In genomic region chr22:30265851-30266444, GRCh38 we compare ENCODE assay signal across 8 cellular contexts. TPM values are rescaled to one million over a fixed set of nuclear protein-coding genes. Genes with fewer than 3 reads are reported as not detected.
DNase-seq lines count a peak whose midpoint lies in the region; ATAC-seq, FAIRE-seq and TF ChIP-seq lines count a peak whose summit lies in the region.

No MANE protein-coding gene starts in this region.

- no peak for TF ChIP-seq POLR2A in esophagus muscularis mucosa (IDR thresholded peaks at IDR 0.05; ENCODE audit: low read depth)
- TF ChIP-seq POLR2A in ovary (IDR thresholded peaks at IDR 0.05): no peak

- H3K9me3 ChIP-seq in esophagus muscularis mucosa: no peaks in the 10 kb centered on the region
- H3K9me3 ChIP-seq in ovary: no peaks in the 10 kb centered on the region

- intact Hi-C loops in esophagus muscularis mucosa (cut with DNase I): loop anchor here (10.0 kb wide), 1 partner anchor 219 kb away; no protein-coding TSS in a partner anchor
- intact Hi-C loops in ovary (cut with DNase I): loop anchor here in 3 of 4 donors (2.0 to 10.0 kb wide), 3 partner anchors 116 to 221 kb away; no protein-coding TSS in a partner anchor

- FAIRE-seq in HTR-8/SVneo (lab: Jason Lieb, UNC): no peak

- DNase-seq in activated CD4-positive, alpha-beta T cell treated with anti-CD3 and anti-CD28 coated beads, Interleukin-2, amount 50 U/mL, for 4 hours: peak; percentile 78 to 84
- DNase-seq in esophagus muscularis mucosa (ENCODE audit: extremely low spot score): no peak
- peak; percentile 73 to 76 for DNase-seq in stimulated activated CD4-positive, alpha-beta T cell treated with anti-CD3 and anti-CD28 coated beads, Interleukin-2, amount 100 ng/mL, for 48 hours
- no peak for DNase-seq in ovary
- DNase-seq in A172 (ENCODE audit: low spot score): no peak
- no peak for DNase-seq in HTR-8/SVneo (ENCODE audit: insufficient read length, low spot score)

- peaks cover 0 to 4% (median 0%) of the 10 kb centered on the region in 4 donors for H3K27me3 ChIP-seq in esophagus muscularis mucosa
- no peaks in the 10 kb centered on the region for H3K27me3 ChIP-seq in ovary

- no peaks in the 10 kb centered on the region for H3K36me3 ChIP-seq in esophagus muscularis mucosa
- H3K36me3 ChIP-seq in ovary: no peaks in the 10 kb centered on the region

- ATAC-seq in GM19395 (IDR thresholded peaks at IDR 0.05; ENCODE audit: unreplicated experiment) (peak; percentile 70), HG03558 (IDR thresholded peaks at IDR 0.05; ENCODE audit: extremely low read depth, unreplicated experiment) (peak; percentile 48)

- H3K4me3 ChIP-seq in esophagus muscularis mucosa: peak overlapping the region; percentile 28 to 49 (median 31)
- no peak overlapping the region for H3K4me3 ChIP-seq in ovary

- TF ChIP-seq EP300 in esophagus muscularis mucosa (IDR thresholded peaks at IDR 0.05) (no peak), ovary (IDR thresholded peaks at IDR 0.05) (no peak)

- TF ChIP-seq CTCF in esophagus muscularis mucosa (IDR thresholded peaks at IDR 0.05) (no peak), ovary (IDR thresholded peaks at IDR 0.05) (no peak)

- WGBS in esophagus muscularis mucosa: 68% methylated on average over 2 of the region's 24 CpGs
- whole genome bisulfite sequencing in ovary, 3 donors: 70 to 76% (median 75%) methylated on average over 24 of the region's 24 CpGs

- H3K27ac ChIP-seq in esophagus muscularis mucosa (replicated peaks in 1 of 4): peak overlapping the region; percentile 39 to 66 (median 53)
- H3K27ac ChIP-seq in ovary: no peak overlapping the region

- H3K4me1 ChIP-seq in esophagus muscularis mucosa: peaks cover 5 to 14% (median 12%) of the 10 kb centered on the region in 4 donors
- no peaks in the 10 kb centered on the region for H3K4me1 ChIP-seq in ovary (ENCODE audit: insufficient read depth)

RNA-seq across cellular contexts. Expression of gene OSM, which starts 0.7 kb away (rescaled TPM):
- 1 to 10 TPM in 1 of 4 donors, under 1 TPM in 1, not detected in 2; 0.57 to 8.3 TPM for total RNA-seq in esophagus muscularis mucosa
- 1 to 10 TPM in 4 of 7 donors, under 1 TPM in 2, not detected in 1; 0.73 to 4.5 (median 1.2) TPM for total RNA-seq in ovary
- under 1 TPM in 1 of 2 donors, not detected in 1; 0.46 TPM for polyA plus RNA-seq in ovary
- total RNA-seq in A172 (2014; rRNA removed; shearing (Covaris generic)): not detected in 2 replicates

RNA-seq across cellular contexts. Expression of gene LIF, which starts 19.4 kb away (rescaled TPM):
- total RNA-seq in esophagus muscularis mucosa (1 to 10 TPM in 2 of 4 donors, under 1 TPM in 2; 0.19 to 4.8 (median 1.6) TPM), ovary (1 to 10 TPM in 5 of 7 donors, under 1 TPM in 2; 0.35 to 8.3 (median 1.9) TPM)
- 1 to 10 TPM; 1.1 to 3.1 TPM for polyA plus RNA-seq in ovary
- 24.8 and 25.4 TPM in 2 replicates for total RNA-seq in A172 (2014; rRNA removed; shearing (Covaris generic))

RNA-seq across cellular contexts. Expression of gene CASTOR1, which starts 23.4 kb away (rescaled TPM):
- total RNA-seq in esophagus muscularis mucosa (10 to 100 TPM; 16.5 to 19.4 (median 17.8) TPM), ovary (10 to 100 TPM; 11.0 to 31.2 (median 20.6) TPM)
- polyA plus RNA-seq in ovary: 10 to 100 TPM in 1 of 2 donors, 1 to 10 TPM in 1; 3.1 to 22.0 TPM
- 12.8 and 20.8 TPM in 2 replicates for total RNA-seq in A172 (2014; rRNA removed; shearing (Covaris generic))

Comparison
In these comparisons a context has a peak if more than half of its experiments do, and no peak if none do; other contexts are left out.
1. DNase-seq: peak in activated CD4-positive, alpha-beta T cell treated with anti-CD3 and anti-CD28 coated beads, Interleukin-2, amount 50 U/mL, for 4 hours (2 of 2) and stimulated activated CD4-positive, alpha-beta T cell treated with anti-CD3 and anti-CD28 coated beads, Interleukin-2, amount 100 ng/mL, for 48 hours (2 of 2); none in esophagus muscularis mucosa (single experiment), ovary (0 of 5), A172 (single experiment) and HTR-8/SVneo (single experiment).
2. H3K27ac ChIP-seq: peak in esophagus muscularis mucosa (4 of 4); none in ovary (0 of 2).